Comparison of ENCODE assay signal across 1 cellular context in genomic region chr1:79005945-79006344, GRCh38.
TF ChIP-seq lines count a peak whose summit lies in the region.

No MANE protein-coding gene starts in this region.

TF ChIP-seq in GM23338, 12 proteins besides CTCF, POLR2A, EP300 and RAD21 (continued from another document):
- TF ChIP-seq REST (IDR thresholded peaks at IDR 0.05; ENCODE audit: unreplicated experiment) (no peak), ZNF462 (CRISPR knock-in tag; IDR thresholded peaks at IDR 0.05) (no peak), JUNB (IDR thresholded peaks at IDR 0.05; ENCODE audit: unreplicated experiment) (no peak), NANOG (IDR thresholded peaks at IDR 0.05; ENCODE audit: borderline replicate concordance) (no peak), EZH2phosphoT487 (IDR thresholded peaks at IDR 0.05; ENCODE audit: unreplicated experiment) (no peak), STAT1 (IDR thresholded peaks at IDR 0.05; ENCODE audit: unreplicated experiment) (no peak), POLR2AphosphoS5 (IDR thresholded peaks at IDR 0.05; ENCODE audit: low read depth) (no peak), CREB1 (CRISPR knock-in tag; IDR thresholded peaks at IDR 0.05; ENCODE audit: low read depth) (no peak)
